17 cellular contexts compared by ENCODE assay signal in the genomic region with DNA sequence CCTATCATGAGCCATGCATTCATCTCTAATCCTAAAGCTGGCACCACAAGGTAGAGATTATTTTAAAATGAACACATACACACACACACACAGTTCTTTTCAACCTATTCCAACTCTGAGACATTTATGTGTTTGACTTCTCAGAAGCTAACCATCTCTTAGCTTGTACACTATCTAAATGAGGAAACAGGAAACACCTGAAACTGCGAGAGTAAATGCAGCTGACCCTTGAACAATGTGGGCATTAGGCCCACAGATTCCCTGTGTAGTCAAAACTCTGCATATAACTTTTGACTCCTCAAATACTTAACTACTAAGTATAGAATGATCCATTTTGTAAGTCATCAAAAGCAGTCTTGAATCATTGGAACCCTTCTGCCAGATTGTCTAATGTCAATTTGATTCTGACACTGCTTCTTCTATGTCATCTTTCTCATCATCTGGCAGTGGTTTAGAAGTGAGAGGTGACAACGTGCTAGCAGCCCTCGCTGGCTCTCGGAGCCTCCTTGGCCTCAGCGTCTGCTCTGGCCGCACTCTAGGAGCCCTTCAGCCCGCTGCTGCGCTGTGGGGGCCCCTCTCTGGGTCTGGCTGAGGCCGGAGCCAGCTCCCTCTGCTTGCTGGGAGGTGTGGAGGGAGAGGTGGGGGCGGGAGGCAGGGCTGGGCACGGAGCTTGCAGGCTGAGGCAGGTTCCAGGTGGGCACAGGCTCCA. TPM values are rescaled to one million over a fixed set of nuclear protein-coding genes. Genes with fewer than 3 reads are reported as not detected.
DNase-seq lines count a peak whose midpoint lies in the region; ATAC-seq and TF ChIP-seq lines count a peak whose summit lies in the region.
"Had no signal": no experiment of that assay in that cellular context is flagged by ENCODE, and none has a peak within 500 bp of the region (broad histone marks: within the 10 kb centered on the region; RNA-seq: fewer than 3 reads in every experiment).

No MANE protein-coding gene starts in this region.

- peak; percentile 4 for DNase-seq in cortex of kidney (lab: John Stamatoyannopoulos, UW)
- DNase-seq in T-helper 9 cell = no peak
- DNase-seq in HFFc6 = no peak
- DNase-seq: Caco-2; islet precursor cell; naive thymus-derived CD4-positive, alpha-beta T cell; NCI-H2081; NCI-H510A; ovary; stimulated activated naive CD4-positive, alpha-beta T cell treated with Interleukin-2 at 50 U/mL for 16 hours; thyroid gland had no signal

- no peaks in the 10 kb centered on the region for H3K27me3 Mint-ChIP-seq in stimulated activated memory B cell treated with anti-CD40 and anti-IgM and Interleukin-4, amounts not matched to agents 10 μg/mL and 1 μg/mL and 100 μg/mL, for 72 hours
- peaks cover 3% of the 10 kb centered on the region for H3K27me3 Mint-ChIP-seq in activated T-helper 17 cell treated with anti-CD3 and anti-CD28 coated beads, Interleukin-2, amount 50 U/mL, for 72 hours
- H3K27me3 Mint-ChIP-seq in HFFc6 (ENCODE audit: insufficient read depth) = no peaks in the 10 kb centered on the region; the same call in 1 of the 2 replicates
- H3K27me3 Mint-ChIP-seq: activated naive CD8-positive, alpha-beta T cell; IgD-negative memory B cell had no signal

- TF ChIP-seq CTCF in HFFc6 (IDR thresholded peaks at IDR 0.05) = no peak

- no peak overlapping the region for H3K4me3 Mint-ChIP-seq in stimulated activated memory B cell treated with anti-CD40 and anti-IgM and Interleukin-4, amounts not matched to agents 10 μg/mL and 1 μg/mL and 100 μg/mL, for 72 hours
- H3K4me3 Mint-ChIP-seq in activated T-helper 17 cell treated with anti-CD3 and anti-CD28 coated beads, Interleukin-2, amount 50 U/mL, for 72 hours = no peak overlapping the region
- H3K4me3 Mint-ChIP-seq in HFFc6 = no peak overlapping the region
- H3K4me3 Mint-ChIP-seq: activated naive CD8-positive, alpha-beta T cell; naive thymus-derived CD4-positive, alpha-beta T cell had no signal

- peaks cover 2% of the 10 kb centered on the region for H3K9me3 Mint-ChIP-seq in stimulated activated memory B cell treated with anti-CD40 and anti-IgM and Interleukin-4, amounts not matched to agents 10 μg/mL and 1 μg/mL and 100 μg/mL, for 72 hours
- H3K9me3 Mint-ChIP-seq in activated T-helper 17 cell treated with anti-CD3 and anti-CD28 coated beads, Interleukin-2, amount 50 U/mL, for 72 hours = peaks cover 7% of the 10 kb centered on the region
- peaks cover 4% of the 10 kb centered on the region for H3K9me3 Mint-ChIP-seq in HFFc6

- peaks cover 12% of the 10 kb centered on the region for H3K4me1 Mint-ChIP-seq in stimulated activated memory B cell treated with anti-CD40 and anti-IgM and Interleukin-4, amounts not matched to agents 10 μg/mL and 1 μg/mL and 100 μg/mL, for 72 hours
- H3K4me1 Mint-ChIP-seq in activated T-helper 17 cell treated with anti-CD3 and anti-CD28 coated beads, Interleukin-2, amount 50 U/mL, for 72 hours = no peaks in the 10 kb centered on the region
- peaks cover 7% of the 10 kb centered on the region for H3K4me1 Mint-ChIP-seq in HFFc6 (ENCODE audit: low read depth)

- H3K27ac Mint-ChIP-seq in stimulated activated memory B cell treated with anti-CD40 and anti-IgM and Interleukin-4, amounts not matched to agents 10 μg/mL and 1 μg/mL and 100 μg/mL, for 72 hours = no peak overlapping the region
- H3K27ac Mint-ChIP-seq in activated T-helper 17 cell treated with anti-CD3 and anti-CD28 coated beads, Interleukin-2, amount 50 U/mL, for 72 hours = no peak overlapping the region
- H3K27ac Mint-ChIP-seq in HFFc6 = no peak overlapping the region
- H3K27ac Mint-ChIP-seq: activated naive CD8-positive, alpha-beta T cell; IgD-negative memory B cell; naive thymus-derived CD4-positive, alpha-beta T cell had no signal

- peak; percentile 65 for ATAC-seq in GM18909 (IDR thresholded peaks at IDR 0.05; ENCODE audit: poor library complexity, unreplicated experiment)
- ATAC-seq in HG02623 (IDR thresholded peaks at IDR 0.05; ENCODE audit: unreplicated experiment) = peak; percentile 73
- peak; percentile 34 for ATAC-seq in stimulated activated memory B cell treated with anti-CD40 and anti-IgM and Interleukin-4, amounts not matched to agents 10 μg/mL and 1 μg/mL and 100 μg/mL, for 72 hours
- ATAC-seq in activated T-helper 17 cell treated with anti-CD3 and anti-CD28 coated beads, Interleukin-2, amount 50 U/mL, for 72 hours (replicated peaks) = no peak
- ATAC-seq: naive thymus-derived CD4-positive, alpha-beta T cell had no signal

- H3K36me3 Mint-ChIP-seq in stimulated activated memory B cell treated with anti-CD40 and anti-IgM and Interleukin-4, amounts not matched to agents 10 μg/mL and 1 μg/mL and 100 μg/mL, for 72 hours = no peaks in the 10 kb centered on the region
- no peaks in the 10 kb centered on the region for H3K36me3 Mint-ChIP-seq in activated T-helper 17 cell treated with anti-CD3 and anti-CD28 coated beads, Interleukin-2, amount 50 U/mL, for 72 hours (ENCODE audit: low read depth)
- H3K36me3 Mint-ChIP-seq in HFFc6 (ENCODE audit: low read depth) = peaks cover 13% of the 10 kb centered on the region
- H3K36me3 Mint-ChIP-seq: activated naive CD8-positive, alpha-beta T cell had no signal

RNA-seq across cellular contexts. Expression of a gene that starts 21.4 kb away (rescaled TPM):
- 1 to 10 TPM; 2.7 to 3.4 TPM for total RNA-seq in activated T-helper 17 cell treated with anti-CD3 and anti-CD28 coated beads, Interleukin-2, amount 50 U/mL, for 72 hours
- 1 to 10 TPM; 1.9 to 3.9 (median 3.4) TPM for total RNA-seq in HFFc6 (2021; fragmentation: NEBNext Ultra II Directional; extraction: Animal tissue kit (Norgen Biotek cat#: 25700))
- total RNA-seq: Caco-2 had no signal
